Comparison of ENCODE assay signal across 17 cellular contexts in the genomic region with DNA sequence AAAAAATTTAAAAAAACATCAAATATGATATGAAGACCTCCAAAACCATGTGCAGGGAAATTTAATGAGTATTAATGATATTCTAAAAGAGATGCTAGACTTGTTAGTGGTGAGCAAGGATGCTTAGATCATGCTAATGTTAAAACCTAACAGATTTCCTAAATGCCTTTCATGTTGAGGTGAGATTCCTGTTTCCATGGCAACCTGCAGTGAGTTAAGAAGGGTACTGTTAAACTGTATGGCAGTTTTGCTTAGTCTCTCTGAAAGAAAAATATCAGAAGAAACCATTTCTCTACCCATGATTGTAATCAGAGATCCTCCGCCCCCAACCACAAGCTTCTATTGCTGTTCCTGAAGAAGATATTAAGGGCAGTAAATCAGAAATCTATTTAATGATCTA.
DNase-seq lines count a peak whose midpoint lies in the region; ATAC-seq and TF ChIP-seq lines count a peak whose summit lies in the region.
"Had no signal": no experiment of that assay in that cellular context is flagged by ENCODE, and none has a peak within 500 bp of the region (broad histone marks: within the 10 kb centered on the region; RNA-seq: fewer than 3 reads in every experiment).

No MANE protein-coding gene starts in this region.

- H3K4me3 Mint-ChIP-seq in natural killer cell treated with Interleukin-12 subunit alpha and Interleukin-12 subunit beta and Interleukin-15 and Interleukin-18, amount 100 ng/mL, for 72 hours, result no peak overlapping the region
- H3K4me3 Mint-ChIP-seq: CD8-positive, alpha-beta memory T cell; HFFc6; T-helper 1 cell treated with Interleukin-12 subunit alpha and Interleukin-12 subunit beta and Interleukin-4 antibody, amounts not matched to agents 30 μg/mL and 1 μg/mL, for 36 hours had no signal

- no peak overlapping the region for H3K9ac ChIP-seq in NT2/D1 (ENCODE audit: insufficient read length, low read depth)

- peaks cover 22% of the 10 kb centered on the region for H3K9me3 Mint-ChIP-seq in natural killer cell treated with Interleukin-12 subunit alpha and Interleukin-12 subunit beta and Interleukin-15 and Interleukin-18, amount 100 ng/mL, for 72 hours
- H3K9me3 Mint-ChIP-seq: T-helper 1 cell treated with Interleukin-12 subunit alpha and Interleukin-12 subunit beta and Interleukin-4 antibody, amounts not matched to agents 30 μg/mL and 1 μg/mL, for 36 hours had no signal

- peaks cover 4% of the 10 kb centered on the region for H3K4me1 ChIP-seq in NT2/D1 (ENCODE audit: insufficient read depth, insufficient read length)

- DNase-seq in Ammon's horn (ENCODE audit: low spot score) (peak; percentile 41), H7 (peak; percentile 14), NT2/D1 (ENCODE audit: low read depth, low spot score) (peak; percentile 43), inferior parietal cortex (ENCODE audit: extremely low spot score) (peak; percentile 62), NCI-H2081 treated with DMSO at 0.1 percent for 48 hours (lab: John Stamatoyannopoulos, UW) (no peak), RWPE1 (ENCODE audit: low spot score) (no peak)
- no peak for DNase-seq in natural killer cell treated with Interleukin-12 subunit alpha and Interleukin-12 subunit beta and Interleukin-15 and Interleukin-18, amount 100 ng/mL, for 72 hours (ENCODE audit: low spot score)
- DNase-seq: CD8-positive, alpha-beta memory T cell; EL; HFFc6; MG63; NCI-H1105; NCI-H1930; NCI-H510A had no signal

- no peaks in the 10 kb centered on the region for H3K4me1 Mint-ChIP-seq in natural killer cell treated with Interleukin-12 subunit alpha and Interleukin-12 subunit beta and Interleukin-15 and Interleukin-18, amount 100 ng/mL, for 72 hours (ENCODE audit: low read depth in 2 of 2)
- H3K4me1 Mint-ChIP-seq: CD8-positive, alpha-beta memory T cell had no signal

- H3K36me3 Mint-ChIP-seq in natural killer cell treated with Interleukin-12 subunit alpha and Interleukin-12 subunit beta and Interleukin-15 and Interleukin-18, amount 100 ng/mL, for 72 hours, result peaks cover 7% of the 10 kb centered on the region
- H3K36me3 Mint-ChIP-seq: CD8-positive, alpha-beta memory T cell had no signal

- H3K4me3 ChIP-seq in H7 (ENCODE audit: insufficient read depth, low read depth, low read length), result no peak overlapping the region
- no peak overlapping the region for H3K4me3 ChIP-seq in NT2/D1 (ENCODE audit: insufficient read length, low read depth)
- H3K4me3 ChIP-seq: MG63 had no signal

- no peak for TF ChIP-seq CTCF in RWPE1 (conservative IDR thresholded peaks at IDR 0.05; ENCODE audit: low read depth)

- H3K36me3 ChIP-seq in H7 (replicated peaks; ENCODE audit: control insufficient read depth, insufficient read depth, low read length) (no peaks in the 10 kb centered on the region), NT2/D1 (ENCODE audit: insufficient read depth, insufficient read length, low read length) (no peaks in the 10 kb centered on the region)
- H3K36me3 ChIP-seq: MG63 had no signal

- CTCF ChIA-PET in RWPE1 (lab: Yijun Ruan, JAX), result no interaction called here

- no peak overlapping the region for H3K27ac ChIP-seq in RWPE1

- H3K9me3 ChIP-seq in NT2/D1 (ENCODE audit: insufficient read depth, low read length), result no peaks in the 10 kb centered on the region
- H3K9me3 ChIP-seq: MG63 had no signal

- no peak overlapping the region for H3K27ac Mint-ChIP-seq in natural killer cell treated with Interleukin-12 subunit alpha and Interleukin-12 subunit beta and Interleukin-15 and Interleukin-18, amount 100 ng/mL, for 72 hours
- H3K27ac Mint-ChIP-seq: CD8-positive, alpha-beta memory T cell; HFFc6; T-helper 1 cell treated with Interleukin-12 subunit alpha and Interleukin-12 subunit beta and Interleukin-4 antibody, amounts not matched to agents 30 μg/mL and 1 μg/mL, for 36 hours had no signal

- no peaks in the 10 kb centered on the region for H3K27me3 ChIP-seq in H7 (ENCODE audit: control insufficient read depth, insufficient read depth, low read length)
- H3K27me3 ChIP-seq in NT2/D1 (ENCODE audit: insufficient read depth, insufficient read length), result peaks cover 3% of the 10 kb centered on the region
- H3K27me3 ChIP-seq: MG63 had no signal

- POLR2A ChIA-PET in RWPE1 (lab: Yijun Ruan, JAX; ENCODE audit: low non-redundant PET), result no interaction called here

- H3K27me3 Mint-ChIP-seq in natural killer cell treated with Interleukin-12 subunit alpha and Interleukin-12 subunit beta and Interleukin-15 and Interleukin-18, amount 100 ng/mL, for 72 hours, result no peaks in the 10 kb centered on the region
- H3K27me3 Mint-ChIP-seq: CD8-positive, alpha-beta memory T cell had no signal

- no peak for ATAC-seq in natural killer cell treated with Interleukin-12 subunit alpha and Interleukin-12 subunit beta and Interleukin-15 and Interleukin-18, amount 100 ng/mL, for 72 hours
- ATAC-seq: Right ventricle myocardium inferior, SK-N-SH treated with all-trans-retinoic acid at 6 μM for 48 hours had no signal

Comparison
In these comparisons a context has a peak if more than half of its experiments do, and no peak if none do; other contexts are left out.
1. DNase-seq: peak in Ammon's horn (single experiment), H7 (single experiment), NT2/D1 (single experiment) and inferior parietal cortex (single experiment); none in NCI-H2081 treated with DMSO at 0.1 percent for 48 hours (single experiment), RWPE1 (single experiment) and natural killer cell treated with Interleukin-12 subunit alpha and Interleukin-12 subunit beta and Interleukin-15 and Interleukin-18, amount 100 ng/mL, for 72 hours (single experiment).